In the genomic region with DNA sequence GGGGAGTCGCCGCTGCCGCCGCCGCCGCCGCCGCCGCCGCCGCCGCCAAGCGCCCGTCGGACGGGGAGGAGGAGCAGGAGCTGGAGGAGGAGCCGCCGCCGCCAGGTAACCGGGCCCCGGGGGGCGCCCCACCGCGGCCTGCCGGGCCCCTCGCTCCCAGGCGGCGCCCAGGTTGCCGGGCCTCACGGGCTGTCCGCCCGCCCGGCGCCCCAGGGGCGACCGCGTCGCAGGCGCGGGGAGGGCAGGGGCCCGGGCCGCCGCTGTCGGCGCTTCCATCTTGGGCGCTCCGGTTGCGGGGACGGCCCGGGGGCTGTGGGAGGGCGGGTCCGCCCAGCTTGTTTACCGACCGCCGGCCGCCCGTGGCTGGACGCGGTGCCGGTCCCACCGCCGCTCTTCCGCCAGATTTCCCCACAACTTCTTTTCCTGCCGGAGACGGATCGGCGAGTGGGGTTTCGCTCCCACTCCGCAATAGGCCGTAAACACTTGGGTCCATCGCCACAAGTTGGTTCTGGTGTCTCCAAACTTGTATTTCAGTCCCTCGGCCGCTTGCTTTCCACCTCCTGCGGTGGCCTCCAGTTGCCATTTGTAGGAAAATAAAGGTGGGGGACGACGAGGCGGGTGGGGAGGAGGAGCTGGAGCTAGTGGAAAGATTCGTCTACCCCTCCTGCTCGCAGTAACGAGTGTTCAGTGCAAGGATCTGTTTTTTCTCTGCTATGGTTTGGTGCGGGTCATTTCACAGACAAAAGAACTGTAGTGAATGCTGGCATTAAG, we compare ENCODE assay signal across 8 cellular contexts. TPM values are rescaled to one million over a fixed set of nuclear protein-coding genes. Genes with fewer than 3 reads are reported as not detected.
A peak's percentile ranks its signal among the peaks of the same experiment; 100 is the strongest.
DNase-seq lines count a peak whose midpoint lies in the region; ATAC-seq lines count a peak whose summit lies in the region.

No MANE protein-coding gene starts in this region.

- H3K36me3 ChIP-seq in ES-I3 (ENCODE audit: insufficient read depth, low read length), result no peaks in the 10 kb centered on the region

- H3K9ac ChIP-seq in ES-I3 (ENCODE audit: low read depth, low read length), result peak overlapping the region; percentile 94

- no peaks in the 10 kb centered on the region for H3K4me1 ChIP-seq in ES-I3 (ENCODE audit: insufficient read depth, low read length)

- no peaks in the 10 kb centered on the region for H3K9me3 ChIP-seq in ES-I3 (ENCODE audit: control insufficient read depth, insufficient read depth, low read length)

- peak; percentile 39 for ATAC-seq in GM21737 (IDR thresholded peaks at IDR 0.05; ENCODE audit: unreplicated experiment)

- DNase-seq in LHCN-M2 (ENCODE audit: low read depth) (peak; percentile 40), mesenteric fat pad (ENCODE audit: low spot score) (peak; percentile 90), SKM-1 (lab: John Stamatoyannopoulos, UW; ENCODE audit: unreplicated experiment) (no peak)
- peak; percentile 3 to 7 for DNase-seq in activated CD4-positive, alpha-beta T cell treated with anti-CD3 and anti-CD28 coated beads, Interleukin-2, amount 50 U/mL, for 24 hours (ENCODE audit: low read depth in 1 of 2, low spot score in 1 of 2)
- DNase-seq in effector CD8-positive, alpha-beta T cell (lab: John Stamatoyannopoulos, UW), result peak; percentile 1
- DNase-seq in stimulated activated CD8-positive, alpha-beta memory T cell treated with anti-CD3 and anti-CD28 coated beads, Interleukin-7, amount 100 ng/mL, for 1 hour (ENCODE audit: low read depth in 2 of 2), result peak; percentile 2 to 21

RNA-seq across cellular contexts. Expression of gene ZRANB1, which starts 24.6 kb away (rescaled TPM):
- total RNA-seq in LHCN-M2 (2014; rRNA removed), result 9.4 and 11.5 TPM in 2 replicates
- 4.2 TPM for polyA plus RNA-seq in LHCN-M2 (2012)
- total RNA-seq in mesenteric fat pad, result 28.0 TPM
